In genomic region chr9:82012255-82012654, GRCh38 we compare ENCODE assay signal across 38 cellular contexts. TPM values are rescaled to one million over a fixed set of nuclear protein-coding genes. Genes with fewer than 3 reads are reported as not detected.
"Had no signal": no experiment of that assay in that cellular context is flagged by ENCODE, and none has a peak within 500 bp of the region (broad histone marks: within the 10 kb centered on the region; RNA-seq: fewer than 3 reads in every experiment).

No MANE protein-coding gene starts in this region.

- DNase-seq: activated effector memory CD4-positive, alpha-beta T cell treated with anti-CD3 and anti-CD28 coated beads, Interleukin-2, amount 50 U/mL, for 16 hours; activated effector memory CD4-positive, alpha-beta T cell treated with Interleukin-2 at 50 U/mL for 16 hours; activated gamma-delta T cell; activated gamma-delta T cell treated with Interleukin-2 at 50 U/mL for 16 hours; activated naive CD4-positive, alpha-beta T cell; activated naive CD4-positive, alpha-beta T cell treated with anti-CD3 and anti-CD28 coated beads for 36 hours; activated naive CD4-positive, alpha-beta T cell treated with anti-CD3 and anti-CD28 coated beads, Interleukin-2, amount 10 ng/mL, durations not matched to agents 7 days and 5 days; activated naive CD4-positive, alpha-beta T cell treated with anti-CD3 and anti-CD28 coated beads, Interleukin-2, amount 50 U/mL, for 16 hours; activated naive CD4-positive, alpha-beta T cell treated with Interleukin-2 at 50 U/mL for 16 hours; activated naive CD8-positive, alpha-beta T cell treated with anti-CD3 and anti-CD28 coated beads for 36 hours; activated naive CD8-positive, alpha-beta T cell treated with anti-CD3 and anti-CD28 coated beads, Interleukin-2, amount 10 ng/mL, durations not matched to agents 7 days and 5 days; activated naive CD8-positive, alpha-beta T cell treated with anti-CD3 and anti-CD28 coated beads, Interleukin-2, amount 50 U/mL, for 24 hours; activated T-cell treated with anti-CD3 and anti-CD28 coated beads for 4 hours; activated T-cell treated with anti-CD3 and anti-CD28 coated beads, Interleukin-2, amount 50 U/mL, for 1 hour; activated T-cell treated with anti-CD3 and anti-CD28 coated beads, Interleukin-2, amount 50 U/mL, for 24 hours; activated T-cell treated with anti-CD3 and anti-CD28 coated beads, Interleukin-2, amount 50 U/mL, for 4 hours; activated T-cell treated with anti-CD3 and anti-CD28 coated beads, Interleukin-2, amount 50 U/mL, for 48 hours; activated T-cell treated with anti-CD3 and anti-CD28 coated beads, Interleukin-2, amount 50 U/mL, for 72 hours; adrenal gland; amniotic stem cell; amygdala; anterior cingulate cortex; aorta; body of pancreas; brain microvascular endothelial cell; caudate nucleus; central memory CD4-positive, alpha-beta T cell had no signal

- H3K27me3 ChIP-seq: adrenal gland, ascending aorta, body of pancreas, brain microvascular endothelial cell, breast epithelium had no signal

- H3K4me3 ChIP-seq: adrenal gland, ascending aorta, body of pancreas, breast epithelium, cardiac muscle cell had no signal

- H3K36me3 ChIP-seq: adrenal gland, ascending aorta, brain microvascular endothelial cell, breast epithelium, cardiac muscle cell had no signal

- H3K27ac ChIP-seq: adrenal gland, ascending aorta, body of pancreas, brain microvascular endothelial cell, breast epithelium, cardiac muscle cell had no signal

- H3K9me3 ChIP-seq: adrenal gland, ascending aorta, body of pancreas had no signal

- FAIRE-seq: astrocyte, bronchial epithelial cell had no signal

- H3K4me1 ChIP-seq: adrenal gland, ascending aorta, breast epithelium had no signal

- ATAC-seq: activated naive CD4-positive, alpha-beta T cell treated with anti-CD3 and anti-CD28 coated beads, Interleukin-2, amount 50 U/mL, for 72 hours; activated naive CD8-positive, alpha-beta T cell treated with anti-CD3 and anti-CD28 coated beads, Interleukin-2, amount 50 U/mL, for 24 hours; activated T-cell treated with anti-CD3 and anti-CD28 coated beads, Interleukin-2, amount 50 U/mL, for 4 hours; activated T-cell treated with anti-CD3 and anti-CD28 coated beads, Interleukin-2, amount 50 U/mL, for 72 hours; activated T-helper 17 cell treated with anti-CD3 and anti-CD28 coated beads, Interleukin-2, amount 50 U/mL, for 72 hours; body of pancreas had no signal

RNA-seq across cellular contexts. Expression of gene SPATA31D1, which starts 23.7 kb away (rescaled TPM):
- total RNA-seq: activated naive CD4-positive, alpha-beta T cell treated with anti-CD3 and anti-CD28 coated beads for 36 hours; activated naive CD4-positive, alpha-beta T cell treated with anti-CD3 and anti-CD28 coated beads, Interleukin-2, amount 50 U/mL, for 72 hours; activated naive CD8-positive, alpha-beta T cell treated with anti-CD3 and anti-CD28 coated beads for 36 hours; activated naive CD8-positive, alpha-beta T cell treated with anti-CD3 and anti-CD28 coated beads, Interleukin-2, amount 10 ng/mL, durations not matched to agents 7 days and 5 days; activated T-cell treated with anti-CD3 and anti-CD28 coated beads, Interleukin-2, amount 50 U/mL, for 4 hours; activated T-cell treated with anti-CD3 and anti-CD28 coated beads, Interleukin-2, amount 50 U/mL, for 72 hours; activated T-helper 1 cell treated with anti-CD3 and anti-CD28 coated beads, Interleukin-12 subunit alpha, Interleukin-12 subunit beta, Interleukin-2, Interleukin-4 antibody, amounts not matched to agents 30 ng/mL and 10 ng/mL and 1 ng/mL, durations not matched to agents 14 hours and 24 hours and 36 hours; activated T-helper 17 cell treated with anti-CD3 and anti-CD28 coated beads, Interleukin-2, amount 50 U/mL, for 72 hours; activated T-helper 2 cell treated with anti-CD3 and anti-CD28 coated beads, Interferon-gamma antibody, Interleukin-2, Interleukin-4, amounts not matched to agents 10 μg/mL and 5 μg/mL and 100 μg/mL, durations not matched to agents 14 hours and 24 hours and 36 hours; adrenal gland; aorta; ascending aorta; astrocyte; body of pancreas; breast epithelium; bronchial epithelial cell; cardiac muscle cell; cardiac septum had no signal
- polyA plus RNA-seq: adipose tissue, adrenal gland, aorta, cardiac muscle cell had no signal
